ENCODE assay signal across 21 cellular contexts in genomic region chr1:205241366-205242030, GRCh38. TPM values are rescaled to one million over a fixed set of nuclear protein-coding genes. Genes with fewer than 3 reads are reported as not detected.
DNase-seq lines count a peak whose midpoint lies in the region; ATAC-seq and TF ChIP-seq lines count a peak whose summit lies in the region.
"Had no signal": no experiment of that assay in that cellular context is flagged by ENCODE, and none has a peak within 500 bp of the region (broad histone marks: within the 10 kb centered on the region; RNA-seq: fewer than 3 reads in every experiment).

No MANE protein-coding gene starts in this region.

- H2BK120ac ChIP-seq in neuronal stem cell (ENCODE audit: low read depth, low read length) = no peak overlapping the region

- intact Hi-C loops in upper lobe of right lung (cut with DNase I) = no loop called here

- H3K79me1 ChIP-seq in neuronal stem cell (ENCODE audit: low read depth, low read length) = no peaks in the 10 kb centered on the region

- peak overlapping the region; percentile 27 for H4K91ac ChIP-seq in neuronal stem cell (ENCODE audit: low read depth, low read length, poor library complexity)

- no peaks in the 10 kb centered on the region for H3K27me3 Mint-ChIP-seq in activated naive CD4-positive, alpha-beta T cell treated with anti-CD3 and anti-CD28 coated beads, Interleukin-2, amount 50 U/mL, for 24 hours
- peaks cover 14% of the 10 kb centered on the region for H3K27me3 Mint-ChIP-seq in activated naive CD4-positive, alpha-beta T cell treated with anti-CD3 and anti-CD28 coated beads, Interleukin-2, amount 10 ng/mL, durations not matched to agents 7 days and 5 days
- H3K27me3 Mint-ChIP-seq in endodermal cell (ENCODE audit: insufficient read depth) = no peaks in the 10 kb centered on the region

- H3K23ac ChIP-seq in neuronal stem cell (ENCODE audit: low read depth, low read length, poor library complexity) = peak overlapping the region; percentile 89

- H3K4me1 Mint-ChIP-seq in activated naive CD4-positive, alpha-beta T cell treated with anti-CD3 and anti-CD28 coated beads, Interleukin-2, amount 50 U/mL, for 24 hours = peaks cover 25% of the 10 kb centered on the region
- H3K4me1 Mint-ChIP-seq in activated naive CD4-positive, alpha-beta T cell treated with anti-CD3 and anti-CD28 coated beads, Interleukin-2, amount 10 ng/mL, durations not matched to agents 7 days and 5 days = peaks cover 20% of the 10 kb centered on the region
- peaks cover 5% of the 10 kb centered on the region for H3K4me1 Mint-ChIP-seq in endodermal cell

- H3K4me3 ChIP-seq in endodermal cell (ENCODE audit: low read length) = no peak overlapping the region
- peak overlapping the region in 1 of 2 donors; percentile 30 for H3K4me3 ChIP-seq in neuronal stem cell (ENCODE audit: low read length in 2 of 2)
- no peak overlapping the region for H3K4me3 ChIP-seq in upper lobe of right lung
- H3K4me3 ChIP-seq: BLaER1, GM12878, SJSA1 had no signal

- no peak overlapping the region for H2BK12ac ChIP-seq in neuronal stem cell (ENCODE audit: low read length)

- H3K4me1 ChIP-seq in endodermal cell (ENCODE audit: control insufficient read depth, insufficient read depth, low read length) (no peaks in the 10 kb centered on the region), neuronal stem cell (ENCODE audit: control insufficient read depth in 2 of 2, insufficient read depth in 1 of 2, low read depth in 1 of 2, low read length in 2 of 2) (peaks cover 0 to under 1% of the 10 kb centered on the region in 2 donors), upper lobe of right lung (peaks cover 23% of the 10 kb centered on the region)
- H3K4me1 ChIP-seq: SJSA1 had no signal

- no peak overlapping the region for H3K18ac ChIP-seq in neuronal stem cell (ENCODE audit: low read length)

- H3K36me3 Mint-ChIP-seq in activated naive CD4-positive, alpha-beta T cell treated with anti-CD3 and anti-CD28 coated beads, Interleukin-2, amount 50 U/mL, for 24 hours = peaks cover 5% of the 10 kb centered on the region
- H3K36me3 Mint-ChIP-seq in activated naive CD4-positive, alpha-beta T cell treated with anti-CD3 and anti-CD28 coated beads, Interleukin-2, amount 10 ng/mL, durations not matched to agents 7 days and 5 days = no peaks in the 10 kb centered on the region
- H3K36me3 Mint-ChIP-seq in endodermal cell (ENCODE audit: low read depth) = peaks cover 1% of the 10 kb centered on the region
- H3K36me3 Mint-ChIP-seq: CD4-positive, alpha-beta memory T cell had no signal

- H3K4me2 ChIP-seq in neuronal stem cell (ENCODE audit: insufficient read depth, low read length, poor library complexity, severe bottlenecking) = no peak overlapping the region
- H3K4me2 ChIP-seq: BLaER1 had no signal

- ATAC-seq in upper lobe of right lung = no peak
- ATAC-seq in HG02798 (IDR thresholded peaks at IDR 0.05; ENCODE audit: poor library complexity, unreplicated experiment) = no peak
- ATAC-seq: GM12878, PC-3 had no signal

- peak overlapping the region; percentile 78 for H3K14ac ChIP-seq in neuronal stem cell (ENCODE audit: low read length)

- no peak overlapping the region for H2BK5ac ChIP-seq in neuronal stem cell (ENCODE audit: low read length)

- CTCF ChIA-PET in activated naive CD4-positive, alpha-beta T cell treated with anti-CD3 and anti-CD28 coated beads, Interleukin-2, amount 10 ng/mL, durations not matched to agents 7 days and 5 days (lab: Charles Lee) = interaction anchor here (6.8 kb wide), 1 partner anchor 14 kb away, joined by 39 read pairs; no protein-coding TSS in a partner anchor

- H2BK15ac ChIP-seq in neuronal stem cell (ENCODE audit: low read length) = no peak overlapping the region

- no peak overlapping the region for H2AFZ ChIP-seq in neuronal stem cell (ENCODE audit: low read length)

- no peaks in the 10 kb centered on the region for H3K9me3 Mint-ChIP-seq in activated naive CD4-positive, alpha-beta T cell treated with anti-CD3 and anti-CD28 coated beads, Interleukin-2, amount 50 U/mL, for 24 hours
- H3K9me3 Mint-ChIP-seq in activated naive CD4-positive, alpha-beta T cell treated with anti-CD3 and anti-CD28 coated beads, Interleukin-2, amount 10 ng/mL, durations not matched to agents 7 days and 5 days = no peaks in the 10 kb centered on the region
- no peaks in the 10 kb centered on the region for H3K9me3 Mint-ChIP-seq in endodermal cell
- H3K9me3 Mint-ChIP-seq: CD4-positive, alpha-beta memory T cell; HFFc6 had no signal

- TF ChIP-seq CTCF in endodermal cell (conservative IDR thresholded peaks at IDR 0.05) (no peak), upper lobe of right lung (IDR thresholded peaks at IDR 0.05) (no peak)

- H3K9me3 ChIP-seq in endodermal cell (ENCODE audit: control insufficient read depth, low read length) (no peaks in the 10 kb centered on the region), neuronal stem cell (replicated peaks in 1 of 2; ENCODE audit: control insufficient read depth in 2 of 2, insufficient read depth in 1 of 2, low read depth in 1 of 2, low read length in 2 of 2) (no peaks in the 10 kb centered on the region), upper lobe of right lung (no peaks in the 10 kb centered on the region)
- H3K9me3 ChIP-seq: BLaER1, SJSA1 had no signal

- WGBS in endodermal cell (ENCODE audit: insufficient coverage in 1 of 2, insufficient read length in 1 of 2), 2 experiments = 95 to 98% methylated on average over 22 to 36 of the region's 36 CpGs
- no CpG with 5 or more reads among the region's 36 CpGs for WGBS in neuronal stem cell (ENCODE audit: extremely low coverage in 2 of 2, insufficient read length in 2 of 2, insufficient replicate concordance in 1 of 2), 2 donors

- H3K4me3 Mint-ChIP-seq in activated naive CD4-positive, alpha-beta T cell treated with anti-CD3 and anti-CD28 coated beads, Interleukin-2, amount 50 U/mL, for 24 hours = no peak overlapping the region
- H3K4me3 Mint-ChIP-seq in activated naive CD4-positive, alpha-beta T cell treated with anti-CD3 and anti-CD28 coated beads, Interleukin-2, amount 10 ng/mL, durations not matched to agents 7 days and 5 days = no peak overlapping the region
- H3K4me3 Mint-ChIP-seq in endodermal cell = no peak overlapping the region
- H3K4me3 Mint-ChIP-seq: CD4-positive, alpha-beta memory T cell; HFFc6 had no signal

- H4K8ac ChIP-seq in neuronal stem cell (ENCODE audit: low read depth, low read length) = no peak overlapping the region

- no peak overlapping the region for H3K4ac ChIP-seq in neuronal stem cell (ENCODE audit: low read length)

- H3K36me3 ChIP-seq in endodermal cell (ENCODE audit: control insufficient read depth, insufficient read depth, low read length) = no peaks in the 10 kb centered on the region
- peaks cover 0 to 11% of the 10 kb centered on the region in 2 donors for H3K36me3 ChIP-seq in neuronal stem cell (replicated peaks in 1 of 2; ENCODE audit: control insufficient read depth in 2 of 2, insufficient read depth in 2 of 2, low read length in 2 of 2)
- no peaks in the 10 kb centered on the region for H3K36me3 ChIP-seq in upper lobe of right lung
- H3K36me3 ChIP-seq: BLaER1, SJSA1 had no signal

- no peak overlapping the region for H3K27ac ChIP-seq in endodermal cell (ENCODE audit: low read depth, low read length)
- H3K27ac ChIP-seq in neuronal stem cell (replicated peaks; ENCODE audit: low read length) = no peak overlapping the region
- no peak overlapping the region for H3K27ac ChIP-seq in upper lobe of right lung
- H3K27ac ChIP-seq: BLaER1, HL-60, SJSA1 had no signal

- DNase-seq in activated naive CD4-positive, alpha-beta T cell treated with anti-CD3 and anti-CD28 coated beads, Interleukin-2, amount 10 ng/mL, durations not matched to agents 7 days and 5 days = no peak
- DNase-seq in endodermal cell = peak; percentile 34
- no peak for DNase-seq in neuronal stem cell (ENCODE audit: low spot score)
- DNase-seq in upper lobe of right lung = peak; percentile 57
- no peak for DNase-seq in DMS114 treated with DMSO at 0.1 percent for 48 hours (lab: John Stamatoyannopoulos, UW; ENCODE audit: unreplicated experiment)
- DNase-seq in RPMI8226 = no peak
- DNase-seq: CD4-positive, alpha-beta memory T cell; GF-D8; HFFc6; NCI-H1417 treated with DMSO at 0.1 percent for 48 hours; NCI-H187 treated with DMSO at 0.1 percent for 48 hours; NCI-H226; NCI-H524; NCI-H82; PC-3 had no signal

- H3K27ac Mint-ChIP-seq in activated naive CD4-positive, alpha-beta T cell treated with anti-CD3 and anti-CD28 coated beads, Interleukin-2, amount 50 U/mL, for 24 hours = peak overlapping the region; percentile 25
- no peak overlapping the region for H3K27ac Mint-ChIP-seq in activated naive CD4-positive, alpha-beta T cell treated with anti-CD3 and anti-CD28 coated beads, Interleukin-2, amount 10 ng/mL, durations not matched to agents 7 days and 5 days
- no peak overlapping the region for H3K27ac Mint-ChIP-seq in endodermal cell
- H3K27ac Mint-ChIP-seq: CD4-positive, alpha-beta memory T cell; HFFc6 had no signal

- H2AK5ac ChIP-seq in neuronal stem cell (ENCODE audit: low read depth, low read length) = no peak overlapping the region

- H3K9ac ChIP-seq in endodermal cell (ENCODE audit: extremely low read depth, low read length, poor library complexity, severe bottlenecking) (no peak overlapping the region), neuronal stem cell (ENCODE audit: low read depth, low read length, poor library complexity) (peak overlapping the region; percentile 61)
- H3K9ac ChIP-seq: BLaER1 had no signal

- H3K27me3 ChIP-seq in endodermal cell (ENCODE audit: control insufficient read depth, insufficient read depth, low read length, poor library complexity, severe bottlenecking) (no peaks in the 10 kb centered on the region), neuronal stem cell (ENCODE audit: control insufficient read depth in 3 of 3, insufficient read depth in 3 of 3, low read depth in 1 of 3, low read length in 3 of 3) (no peaks in the 10 kb centered on the region), upper lobe of right lung (no peaks in the 10 kb centered on the region)
- H3K27me3 ChIP-seq: BLaER1, SJSA1 had no signal

RNA-seq across cellular contexts. Expression of gene TMCC2, which starts 13.8 kb away (rescaled TPM):
- 1 to 10 TPM; 5.2 to 5.8 TPM for total RNA-seq in endodermal cell
- polyA plus RNA-seq in endodermal cell (2013, experiment 1 of 2) = 9.8 TPM
- polyA plus RNA-seq in endodermal cell (2013, experiment 2 of 2) = 7.5 TPM
- 13.3 TPM for polyA plus RNA-seq in neuronal stem cell (2013, experiment 1 of 2)
- polyA plus RNA-seq in neuronal stem cell (2013, experiment 2 of 2) = 12.9 TPM
- total RNA-seq in upper lobe of right lung = 4.8 TPM

RNA-seq across cellular contexts. Expression of gene DSTYK, which starts 30.0 kb away (rescaled TPM):
- total RNA-seq in endodermal cell (10 to 100 TPM in 1 of 2 donors, 1 to 10 TPM in 1; 9.8 to 11.0 TPM), upper lobe of right lung (12.7 TPM)
- polyA plus RNA-seq in endodermal cell (2013, experiment 1 of 2) = 6.4 TPM
- 6.5 TPM for polyA plus RNA-seq in endodermal cell (2013, experiment 2 of 2)
- 6.2 TPM for polyA plus RNA-seq in neuronal stem cell (2013, experiment 1 of 2)
- polyA plus RNA-seq in neuronal stem cell (2013, experiment 2 of 2) = 6.4 TPM

Comparison
In these comparisons a context has a peak if more than half of its experiments do, and no peak if none do; other contexts are left out.
1. DNase-seq: peak in endodermal cell (single experiment) and upper lobe of right lung (single experiment); none in activated naive CD4-positive, alpha-beta T cell treated with anti-CD3 and anti-CD28 coated beads, Interleukin-2, amount 10 ng/mL, durations not matched to agents 7 days and 5 days (single experiment), neuronal stem cell (single experiment), DMS114 treated with DMSO at 0.1 percent for 48 hours (single experiment) and RPMI8226 (single experiment).